Comparison of ENCODE assay signal across 25 cellular contexts in genomic region chr3:116186128-116186527, GRCh38.
"Had no signal": no experiment of that assay in that cellular context is flagged by ENCODE, and none has a peak within 500 bp of the region (broad histone marks: within the 10 kb centered on the region; RNA-seq: fewer than 3 reads in every experiment).

No MANE protein-coding gene starts in this region.

- ATAC-seq: left colon; left lung; mucosa of descending colon; naive thymus-derived CD4-positive, alpha-beta T cell; natural killer cell treated with Interleukin-12 subunit alpha and Interleukin-12 subunit beta and Interleukin-15 and Interleukin-18, amount 100 ng/mL, for 72 hours; pancreas; right cardiac atrium; sciatic nerve; stimulated activated naive B cell treated with anti-CD40 and anti-IgM and Interleukin-4, amounts not matched to agents 10 μg/mL and 1 μg/mL and 100 μg/mL, for 72 hours; stimulated activated naive CD8-positive, alpha-beta T cell treated with anti-CD3 and anti-CD28 coated beads, Interleukin-15, Interleukin-2, amounts not matched to agents 100 U/mL and 50 U/mL, for 24 hours had no signal

- DNase-seq: hippocampal formation; kidney; left colon; left lung; mesendoderm; midbrain; mucosa of descending colon; naive thymus-derived CD4-positive, alpha-beta T cell; pancreas; posterior cingulate gyrus; retina; right cardiac atrium; stimulated activated CD4-positive, alpha-beta T cell treated with anti-CD3 and anti-CD28 coated beads, Interleukin-12 subunit alpha, Interleukin-12 subunit beta, amount 100 ng/mL, for 4 hours; stimulated activated CD4-positive, alpha-beta T cell treated with anti-CD3 and anti-CD28 coated beads, Interleukin-15, amount 100 ng/mL, for 24 hours; stimulated activated CD4-positive, alpha-beta T cell treated with anti-CD3 and anti-CD28 coated beads, Interleukin-2, amount 100 ng/mL, for 24 hours; stimulated activated CD4-positive, alpha-beta T cell treated with anti-CD3 and anti-CD28 coated beads, Interleukin-4, amount 100 ng/mL, for 1 hour; stimulated activated naive B cell treated with anti-CD40 and anti-IgM and Interleukin-4, amounts not matched to agents 10 μg/mL and 1 μg/mL and 100 μg/mL, for 72 hours; stimulated activated naive CD8-positive, alpha-beta T cell treated with anti-CD3 and anti-CD28 coated beads, Interleukin-15, Interleukin-2, amounts not matched to agents 100 U/mL and 50 U/mL, for 24 hours; stomach; testis; thyroid gland; trophoblast cell; uterus had no signal
